21 cellular contexts compared by ENCODE assay signal in the genomic region with DNA sequence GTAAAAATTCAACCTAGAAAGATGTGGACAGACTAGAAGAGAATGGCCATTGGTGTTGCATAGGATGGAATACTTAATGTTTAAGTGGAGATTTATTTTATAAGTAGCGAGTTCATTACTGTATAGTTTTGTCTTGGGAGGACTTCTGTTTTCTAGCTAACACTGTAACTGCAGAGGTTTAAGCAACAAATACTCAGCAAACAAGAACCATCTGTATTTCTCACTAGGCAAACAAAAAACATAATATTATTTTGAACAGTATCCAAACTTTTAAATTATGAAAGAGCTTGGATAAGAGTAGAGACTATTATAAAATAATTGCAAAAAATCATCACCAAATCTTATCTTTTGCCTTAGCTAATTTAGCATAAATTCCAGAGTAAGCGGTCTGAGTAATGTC.
"Had no signal": no experiment of that assay in that cellular context is flagged by ENCODE, and none has a peak within 500 bp of the region (broad histone marks: within the 10 kb centered on the region; RNA-seq: fewer than 3 reads in every experiment).

No MANE protein-coding gene starts in this region.

- H3K27ac ChIP-seq: dorsolateral prefrontal cortex, foreskin keratinocyte, left ventricle myocardium inferior, neural progenitor cell, pancreas, spleen, tibial nerve, upper lobe of right lung, vagina had no signal

- H3K36me3 ChIP-seq: left ventricle myocardium inferior, neural progenitor cell, pancreas, spleen, tibial nerve, upper lobe of right lung, vagina had no signal

- H3K9ac ChIP-seq: neural progenitor cell had no signal

- H2AFZ ChIP-seq: neural progenitor cell had no signal

- H3K27me3 ChIP-seq: foreskin keratinocyte, neural progenitor cell, pancreas, spleen, tibial nerve, upper lobe of right lung, vagina had no signal

- FAIRE-seq: keratinocyte, pancreas had no signal

- H3K4me3 ChIP-seq: dorsolateral prefrontal cortex, left ventricle myocardium inferior, lung, neural progenitor cell, pancreas, spleen, tibial nerve, upper lobe of right lung, vagina had no signal

- DNase-seq: cortex of kidney; dorsolateral prefrontal cortex; effector CD8-positive, alpha-beta T cell; foreskin keratinocyte; immature natural killer cell; left ventricle myocardium inferior; mesenchymal stem cell; midbrain; nucleus accumbens; pancreas; spleen; stimulated activated CD4-positive, alpha-beta T cell treated with anti-CD3 and anti-CD28 coated beads, Interleukin-15, amount 100 ng/mL, for 24 hours; stimulated activated CD4-positive, alpha-beta T cell treated with anti-CD3 and anti-CD28 coated beads, Interleukin-1b, Interleukin-23, amount 100 ng/mL, for 48 hours; upper lobe of right lung had no signal

- H3K9me3 ChIP-seq: left ventricle myocardium inferior, pancreas, spleen, tibial nerve, upper lobe of right lung, vagina had no signal

- ATAC-seq: esophagus mucosa, pancreas, sciatic nerve, upper lobe of right lung had no signal

- H3K4me2 ChIP-seq: neural progenitor cell had no signal

- H3K4me1 ChIP-seq: foreskin keratinocyte, left ventricle myocardium inferior, pancreas, spleen, upper lobe of right lung, vagina had no signal
